8 cellular contexts compared by ENCODE assay signal in genomic region chr3:134308350-134308891, GRCh38. TPM values are rescaled to one million over a fixed set of nuclear protein-coding genes. Genes with fewer than 3 reads are reported as not detected.
DNase-seq lines count a peak whose midpoint lies in the region; ATAC-seq, FAIRE-seq and TF ChIP-seq lines count a peak whose summit lies in the region.

No MANE protein-coding gene starts in this region.

- no peak for FAIRE-seq in bronchial epithelial cell (lab: Jason Lieb, UNC)
- no peak for FAIRE-seq in kidney (lab: Jason Lieb, UNC)

- no peaks in the 10 kb centered on the region for H3K27me3 ChIP-seq in bronchial epithelial cell (ENCODE audit: control insufficient read depth, insufficient read depth, low read length)

- H3K9me3 ChIP-seq in kidney (ENCODE audit: control insufficient read depth in 1 of 2, low read length in 2 of 2): no peaks in the 10 kb centered on the region

- intact Hi-C loops in kidney (cut with DNase I): loop anchor here (5.0 to 10.0 kb wide), 2 partner anchors 94 to 164 kb away; no protein-coding TSS in a partner anchor

- ATAC-seq in HG03139 (IDR thresholded peaks at IDR 0.05; ENCODE audit: unreplicated experiment): no peak

- H3K36me3 ChIP-seq in bronchial epithelial cell (ENCODE audit: control insufficient read depth, insufficient read depth, low read length) (no peaks in the 10 kb centered on the region), kidney (ENCODE audit: control insufficient read depth in 1 of 2, insufficient read depth in 2 of 2, low read length in 2 of 2) (no peaks in the 10 kb centered on the region)

- TF ChIP-seq CTCF in WI38 (IDR thresholded peaks at IDR 0.05; ENCODE audit: low read depth, low read length) (peak; percentile 98), bronchial epithelial cell (IDR thresholded peaks at IDR 0.05; ENCODE audit: insufficient read depth, low read length, severe bottlenecking) (peak; percentile 99), kidney (IDR thresholded peaks at IDR 0.05; ENCODE audit: borderline replicate concordance, extremely low read depth, insufficient read depth) (peak; percentile 99)

- peak overlapping the region in 1 of 2 donors; percentile 2 for H3K27ac ChIP-seq in kidney (ENCODE audit: low read depth in 2 of 2, low read length in 2 of 2)

- POLR2A ChIA-PET in HEK293T (lab: Yijun Ruan, JAX): no interaction called here

- peak; percentile 91 for DNase-seq in DMS 273 (lab: John Stamatoyannopoulos, UW; ENCODE audit: unreplicated experiment)
- peak; percentile 79 for DNase-seq in HEK293T (ENCODE audit: extremely low spot score)
- peak; percentile 81 for DNase-seq in NCI-H2107 treated with DMSO at 0.1 percent for 48 hours (lab: John Stamatoyannopoulos, UW; ENCODE audit: unreplicated experiment)
- DNase-seq in bronchial epithelial cell (ENCODE audit: low read depth): peak; percentile 67
- DNase-seq in kidney: peak; percentile 92
- DNase-seq in stimulated activated CD4-positive, alpha-beta T cell treated with anti-CD3 and anti-CD28 coated beads, Interleukin-15, amount 100 ng/mL, for 1 hour (ENCODE audit: low read depth in 1 of 2, low spot score in 1 of 2): peak; percentile 43 to 66

- CTCF ChIA-PET in HEK293T (lab: Yijun Ruan, JAX): interaction anchor here (0.7 to 3.2 kb wide), 10 partner anchors 21 to 175 kb away, joined by 3 to 26 read pairs (median 5); partner anchors contain the start of gene AMOTL2

- H3K4me3 ChIP-seq in WI38 (ENCODE audit: low read depth, low read length) (peak overlapping the region; percentile 27), bronchial epithelial cell (ENCODE audit: low read depth, low read length) (no peak overlapping the region), kidney (ENCODE audit: low read length in 2 of 2) (peak overlapping the region; percentile 35 to 47)

- peaks cover 26 to 45% of the 10 kb centered on the region in 2 donors for H3K4me1 ChIP-seq in kidney (ENCODE audit: control insufficient read depth in 1 of 2, insufficient read depth in 1 of 2, low read depth in 1 of 2, low read length in 2 of 2)

- peak overlapping the region in 1 of 2 donors; percentile 14 for H3K9ac ChIP-seq in kidney (ENCODE audit: low read length in 2 of 2)

TF ChIP-seq in HEK293T, 16 proteins besides CTCF, POLR2A, EP300 and RAD21:
- TF ChIP-seq NFRKB (IDR thresholded peaks at IDR 0.05): no peak
- TF ChIP-seq TARDBP (IDR thresholded peaks at IDR 0.05): no peak
- TF ChIP-seq ZNF384 (IDR thresholded peaks at IDR 0.05): no peak
- no peak for TF ChIP-seq FOXK2 (IDR thresholded peaks at IDR 0.05)
- no peak for TF ChIP-seq ARNT (IDR thresholded peaks at IDR 0.05)
- TF ChIP-seq SP1 (IDR thresholded peaks at IDR 0.05): no peak
- TF ChIP-seq FOXM1 (IDR thresholded peaks at IDR 0.05; ENCODE audit: borderline replicate concordance): no peak
- TF ChIP-seq PKNOX1 (IDR thresholded peaks at IDR 0.05): no peak
- TF ChIP-seq FOXA1 (IDR thresholded peaks at IDR 0.05): no peak
- TF ChIP-seq L3MBTL2 (conservative IDR thresholded peaks at IDR 0.05): no peak
- no peak for TF ChIP-seq CTBP1 (IDR thresholded peaks at IDR 0.05; ENCODE audit: borderline replicate concordance)
- no peak for TF ChIP-seq ELF4 (IDR thresholded peaks at IDR 0.05)
- no peak for TF ChIP-seq LEF1 (IDR thresholded peaks at IDR 0.05; ENCODE audit: borderline replicate concordance)
- TF ChIP-seq SUZ12 (IDR thresholded peaks at IDR 0.05): no peak
- no peak for TF ChIP-seq BHLHE40 (IDR thresholded peaks at IDR 0.05; ENCODE audit: borderline replicate concordance)
- no peak for TF ChIP-seq HDGF (IDR thresholded peaks at IDR 0.05; ENCODE audit: borderline replicate concordance)
TF ChIP-seq in HEK293T: peak in this region for 0.

RNA-seq across cellular contexts. Expression of gene RYK, which starts 57.8 kb away (rescaled TPM):
- total RNA-seq in bronchial epithelial cell (85.0 and 85.1 TPM in 2 replicates), kidney (50.9 TPM)
- polyA plus RNA-seq in kidney (ENCODE audit: insufficient read depth, low read depth, low replicate concordance): 32.2 TPM
